17 cellular contexts compared by ENCODE assay signal in genomic region chr16:89000207-89000959, GRCh38. TPM values are rescaled to one million over a fixed set of nuclear protein-coding genes. Genes with fewer than 3 reads are reported as not detected.
DNase-seq lines count a peak whose midpoint lies in the region; ATAC-seq and TF ChIP-seq lines count a peak whose summit lies in the region.
"Had no signal": no experiment of that assay in that cellular context is flagged by ENCODE, and none has a peak within 500 bp of the region (broad histone marks: within the 10 kb centered on the region; RNA-seq: fewer than 3 reads in every experiment).

No MANE protein-coding gene starts in this region.

- H2AFZ ChIP-seq in GM23338, result peak overlapping the region; percentile 90; the same call in 1 of the 2 replicates

- peak overlapping the region; percentile 70 for H3K27ac Mint-ChIP-seq in activated T-cell treated with anti-CD3 and anti-CD28 coated beads, Interleukin-2, amount 50 U/mL, for 24 hours
- H3K27ac Mint-ChIP-seq in GM23338, result no peak overlapping the region
- H3K27ac Mint-ChIP-seq in activated T-cell treated with anti-CD3 and anti-CD28 coated beads, Interleukin-2, amount 50 U/mL, for 72 hours, result no peak overlapping the region
- H3K27ac Mint-ChIP-seq in naive thymus-derived CD8-positive, alpha-beta T cell, result peak overlapping the region in 9 of 10 donors; percentile 22 to 91 (median 76)

- H3K36me3 Mint-ChIP-seq in activated T-cell treated with anti-CD3 and anti-CD28 coated beads, Interleukin-2, amount 50 U/mL, for 24 hours (ENCODE audit: low read depth), result no peaks in the 10 kb centered on the region
- peaks cover 19% of the 10 kb centered on the region for H3K36me3 Mint-ChIP-seq in GM23338 (ENCODE audit: low read depth)
- peaks cover 13 to 15% of the 10 kb centered on the region in 2 donors for H3K36me3 Mint-ChIP-seq in activated T-cell treated with anti-CD3 and anti-CD28 coated beads, Interleukin-2, amount 50 U/mL, for 72 hours (ENCODE audit: insufficient read depth in 2 of 2)
- peaks cover 0 to 5% (median 2%) of the 10 kb centered on the region in 3 donors for H3K36me3 Mint-ChIP-seq in naive thymus-derived CD8-positive, alpha-beta T cell

- peaks cover 5% of the 10 kb centered on the region; the same call in 1 of the 2 replicates for H3F3A ChIP-seq in GM23338 (replicated peaks; ENCODE audit: low read depth)

- peak overlapping the region; percentile 72 for H3K4me2 ChIP-seq in GM23338

- peaks cover 37% of the 10 kb centered on the region for H3K27me3 Mint-ChIP-seq in activated T-cell treated with anti-CD3 and anti-CD28 coated beads, Interleukin-2, amount 50 U/mL, for 24 hours
- H3K27me3 Mint-ChIP-seq in GM23338 (ENCODE audit: insufficient read depth, low read depth, poor library complexity), result peaks cover 30% of the 10 kb centered on the region
- H3K27me3 Mint-ChIP-seq in activated T-cell treated with anti-CD3 and anti-CD28 coated beads, Interleukin-2, amount 50 U/mL, for 72 hours (ENCODE audit: low read depth), result peaks cover 21% of the 10 kb centered on the region
- peaks cover 12 to 45% (median 26%) of the 10 kb centered on the region in 5 donors for H3K27me3 Mint-ChIP-seq in naive thymus-derived CD8-positive, alpha-beta T cell

- H3K27me3 ChIP-seq in GM23338 (ENCODE audit: insufficient read depth), result no peaks in the 10 kb centered on the region

- ATAC-seq in GM23338, result peak; percentile 5
- ATAC-seq in activated T-cell treated with anti-CD3 and anti-CD28 coated beads, Interleukin-2, amount 50 U/mL, for 72 hours (replicated peaks in 1 of 2), result no peak
- ATAC-seq in naive thymus-derived CD8-positive, alpha-beta T cell, result no peak

- POLR2A ChIA-PET in naive thymus-derived CD8-positive, alpha-beta T cell (lab: Charles Lee), result no interaction called here

- H3K4me1 Mint-ChIP-seq in activated T-cell treated with anti-CD3 and anti-CD28 coated beads, Interleukin-2, amount 50 U/mL, for 24 hours (ENCODE audit: low read depth), result peaks cover 13% of the 10 kb centered on the region
- H3K4me1 Mint-ChIP-seq in GM23338, result peaks cover 18% of the 10 kb centered on the region
- H3K4me1 Mint-ChIP-seq in activated T-cell treated with anti-CD3 and anti-CD28 coated beads, Interleukin-2, amount 50 U/mL, for 72 hours (ENCODE audit: low read depth), result peaks cover 38% of the 10 kb centered on the region
- H3K4me1 Mint-ChIP-seq in naive thymus-derived CD8-positive, alpha-beta T cell, result peaks cover 15 to 28% (median 19%) of the 10 kb centered on the region in 4 donors

- H3K4me1 ChIP-seq in GM23338 (ENCODE audit: insufficient read depth), result peaks cover 4% of the 10 kb centered on the region; the same call in 1 of the 2 replicates
- H3K4me1 ChIP-seq: colonic mucosa, sigmoid colon had no signal

- DNase-seq in activated T-cell treated with anti-CD3 and anti-CD28 coated beads, Interleukin-2, amount 50 U/mL, for 24 hours, result no peak
- no peak for DNase-seq in activated T-cell treated with anti-CD3 and anti-CD28 coated beads, Interleukin-2, amount 50 U/mL, for 48 hours
- DNase-seq in GM23338 (ENCODE audit: low spot score) (no peak), hippocampal formation (lab: John Stamatoyannopoulos, UW) (no peak), NCI-H187 treated with DMSO at 0.1 percent for 48 hours (lab: John Stamatoyannopoulos, UW) (no peak), NCI-H2081 (lab: John Stamatoyannopoulos, UW) (no peak)
- DNase-seq in activated T-cell treated with anti-CD3 and anti-CD28 coated beads, Interleukin-2, amount 50 U/mL, for 72 hours, result no peak
- DNase-seq in naive thymus-derived CD8-positive, alpha-beta T cell, result peak in 1 of 10 donors; percentile 12
- DNase-seq: activated CD4-positive, CD25-positive, alpha-beta regulatory T cell; colonic mucosa; foreskin fibroblast; GDM1; left ventricle myocardium inferior; NCI-H187; NCI-H446; sigmoid colon had no signal

- H3K27ac ChIP-seq in GM23338 (ENCODE audit: low read depth), result no peak overlapping the region
- H3K27ac ChIP-seq: colonic mucosa, left ventricle myocardium inferior, sigmoid colon had no signal

- peaks cover 7% of the 10 kb centered on the region for H3K9me3 Mint-ChIP-seq in activated T-cell treated with anti-CD3 and anti-CD28 coated beads, Interleukin-2, amount 50 U/mL, for 24 hours
- peaks cover 36% of the 10 kb centered on the region for H3K9me3 Mint-ChIP-seq in GM23338
- peaks cover 4 to 12% of the 10 kb centered on the region in 2 donors for H3K9me3 Mint-ChIP-seq in activated T-cell treated with anti-CD3 and anti-CD28 coated beads, Interleukin-2, amount 50 U/mL, for 72 hours
- H3K9me3 Mint-ChIP-seq in naive thymus-derived CD8-positive, alpha-beta T cell, result peaks cover 0 to 11% (median 8%) of the 10 kb centered on the region in 9 donors

- no peaks in the 10 kb centered on the region for H4K20me1 ChIP-seq in GM23338 (replicated peaks; ENCODE audit: insufficient read depth)

- H3K9me2 ChIP-seq in GM23338 (ENCODE audit: insufficient read depth), result no peaks in the 10 kb centered on the region

- H3K4me3 Mint-ChIP-seq in activated T-cell treated with anti-CD3 and anti-CD28 coated beads, Interleukin-2, amount 50 U/mL, for 24 hours, result no peak overlapping the region
- peak overlapping the region; percentile 56 for H3K4me3 Mint-ChIP-seq in GM23338
- peak overlapping the region; percentile 59 to 61 for H3K4me3 Mint-ChIP-seq in activated T-cell treated with anti-CD3 and anti-CD28 coated beads, Interleukin-2, amount 50 U/mL, for 72 hours
- peak overlapping the region in 7 of 10 donors; percentile 32 to 77 (median 67) for H3K4me3 Mint-ChIP-seq in naive thymus-derived CD8-positive, alpha-beta T cell

- no peaks in the 10 kb centered on the region for H3K36me3 ChIP-seq in GM23338 (ENCODE audit: insufficient read depth)
- H3K36me3 ChIP-seq: colonic mucosa, left ventricle myocardium inferior, sigmoid colon had no signal

- no peaks in the 10 kb centered on the region for H3K79me2 ChIP-seq in GM23338 (replicated peaks; ENCODE audit: insufficient read depth)

- H3K4me3 ChIP-seq in GM23338, result peak overlapping the region; percentile 47
- H3K4me3 ChIP-seq: colonic mucosa, left ventricle myocardium inferior, sigmoid colon had no signal

- TF ChIP-seq CTCF in GM23338 (conservative IDR thresholded peaks at IDR 0.05; ENCODE audit: low read depth in 2 of 2), result no peak

TF ChIP-seq in GM23338, 12 proteins besides CTCF, POLR2A, EP300 and RAD21:
- no peak for TF ChIP-seq EZH2 (IDR thresholded peaks at IDR 0.05; ENCODE audit: low read depth, unreplicated experiment)
- no peak for TF ChIP-seq POLR2AphosphoS5 (IDR thresholded peaks at IDR 0.05; ENCODE audit: low read depth)
- no peak for TF ChIP-seq ZNF331 (CRISPR knock-in tag; IDR thresholded peaks at IDR 0.05; ENCODE audit: low read depth)

RNA-seq across cellular contexts. Expression of gene CBFA2T3, which starts 23.4 kb away (rescaled TPM):
- total RNA-seq in GM23338 (2014; rRNA removed; shearing (Covaris generic)), result 0.85 and 1.5 TPM in 2 replicates
- polyA plus RNA-seq in GM23338 (2016; fragmentation: Nextera tagmentation; extraction: Ambion mirVana), result 0.70 and 0.87 TPM in 2 replicates
- total RNA-seq in activated T-cell treated with anti-CD3 and anti-CD28 coated beads, Interleukin-2, amount 50 U/mL, for 72 hours, result 1 to 10 TPM; 1.2 to 1.7 TPM
- 1 to 10 TPM; 1.5 to 2.0 TPM for total RNA-seq in naive thymus-derived CD8-positive, alpha-beta T cell
- polyA plus RNA-seq in naive thymus-derived CD8-positive, alpha-beta T cell, result under 1 TPM in 1 of 3 donors, not detected in 2; 0.04 TPM
- total RNA-seq: osteocyte had no signal

Comparison
In these comparisons a context has a peak if more than half of its experiments do, and no peak if none do; other contexts are left out.
1. H3K27ac Mint-ChIP-seq: peak in activated T-cell treated with anti-CD3 and anti-CD28 coated beads, Interleukin-2, amount 50 U/mL, for 24 hours (single experiment) and naive thymus-derived CD8-positive, alpha-beta T cell (9 of 10); none in GM23338 (single experiment) and activated T-cell treated with anti-CD3 and anti-CD28 coated beads, Interleukin-2, amount 50 U/mL, for 72 hours (single experiment).